Comparison of ENCODE assay signal across 8 cellular contexts in genomic region chr15:101652098-101652782, GRCh38. TPM values are rescaled to one million over a fixed set of nuclear protein-coding genes. Genes with fewer than 3 reads are reported as not detected.
DNase-seq lines count a peak whose midpoint lies in the region; ATAC-seq and TF ChIP-seq lines count a peak whose summit lies in the region.

TM2D3 (minus strand) TSS chr15:101652381; CDS start chr15:101652361, 20 bp downstream.

- intact Hi-C loops in vagina (cut with DNase I), result loop anchor here (5.0 kb wide), 1 partner anchor 355 kb away; the partner anchor contains the start of gene SNRPA1

- no peaks in the 10 kb centered on the region for H3K27me3 Mint-ChIP-seq in T-helper 1 cell treated with Interleukin-12 subunit alpha and Interleukin-12 subunit beta and Interleukin-4 antibody, amounts not matched to agents 30 μg/mL and 1 μg/mL, for 36 hours (ENCODE audit: low read depth)

- H3K4me3 ChIP-seq in right atrium auricular region (peak within 1 kb of the TSS; percentile 71 to 90), vagina (peak within 1 kb of the TSS; percentile 73 to 99)

- peak in 1 of 2 donors; percentile 93 for TF ChIP-seq POLR2A in vagina (IDR thresholded peaks at IDR 0.05)

- peaks cover 30% of the 10 kb centered on the region for H3K4me1 Mint-ChIP-seq in T-helper 1 cell treated with Interleukin-12 subunit alpha and Interleukin-12 subunit beta and Interleukin-4 antibody, amounts not matched to agents 30 μg/mL and 1 μg/mL, for 36 hours (ENCODE audit: low read depth)

- ATAC-seq in HG02870 (IDR thresholded peaks at IDR 0.05; ENCODE audit: unreplicated experiment), result peak; percentile 88

- TF ChIP-seq CTCF in GM13977 (IDR thresholded peaks at IDR 0.05; ENCODE audit: extremely low read depth, insufficient read depth, missing control alignments) (peak; percentile 61), right atrium auricular region (IDR thresholded peaks at IDR 0.05) (peak; percentile 67 to 81), vagina (IDR thresholded peaks at IDR 0.05) (peak; percentile 57 to 90 (median 70))

- H3K9me3 ChIP-seq in right atrium auricular region (no peaks in the 10 kb centered on the region), vagina (no peaks in the 10 kb centered on the region)

- H3K36me3 ChIP-seq in right atrium auricular region (peaks cover 18% of the 10 kb centered on the region), vagina (peaks cover 0 to 26% of the 10 kb centered on the region in 2 donors)

- peak within 1 kb of the TSS; percentile 93 for H3K27ac Mint-ChIP-seq in T-helper 1 cell treated with Interleukin-12 subunit alpha and Interleukin-12 subunit beta and Interleukin-4 antibody, amounts not matched to agents 30 μg/mL and 1 μg/mL, for 36 hours

- H3K4me3 Mint-ChIP-seq in T-helper 1 cell treated with Interleukin-12 subunit alpha and Interleukin-12 subunit beta and Interleukin-4 antibody, amounts not matched to agents 30 μg/mL and 1 μg/mL, for 36 hours, result peak within 1 kb of the TSS; percentile 97

- H3K36me3 Mint-ChIP-seq in T-helper 1 cell treated with Interleukin-12 subunit alpha and Interleukin-12 subunit beta and Interleukin-4 antibody, amounts not matched to agents 30 μg/mL and 1 μg/mL, for 36 hours (ENCODE audit: low read depth), result peaks cover 20% of the 10 kb centered on the region

- H3K9me3 Mint-ChIP-seq in T-helper 1 cell treated with Interleukin-12 subunit alpha and Interleukin-12 subunit beta and Interleukin-4 antibody, amounts not matched to agents 30 μg/mL and 1 μg/mL, for 36 hours, result no peaks in the 10 kb centered on the region

- in situ Hi-C loops in GM13977 (cut with MboI; ENCODE audit: low pct_unique_long_range_greater_than_20kb, low sequenced_read_pairs, unreplicated experiment), result no loop called here

- DNase-seq in GM13977 (ENCODE audit: low spot score) (peak; percentile 96), NCI-H1694 (lab: John Stamatoyannopoulos, UW) (peak; percentile 78), amygdala (lab: John Stamatoyannopoulos, UW) (peak; percentile 20 to 94 (median 82)), right atrium auricular region (ENCODE audit: low spot score) (peak; percentile 94), putamen (ENCODE audit: low spot score) (peak; percentile 90), vagina (ENCODE audit: extremely low spot score in 2 of 2) (peak; percentile 93 to 96)

- H3K27me3 ChIP-seq in right atrium auricular region, result no peaks in the 10 kb centered on the region
- H3K27me3 ChIP-seq in vagina, result no peaks in the 10 kb centered on the region

- peak within 1 kb of the TSS; percentile 97 for H3K27ac ChIP-seq in right atrium auricular region
- peak within 1 kb of the TSS; percentile 92 for H3K27ac ChIP-seq in vagina

- H3K4me1 ChIP-seq in right atrium auricular region, result peaks cover 0 to 32% of the 10 kb centered on the region in 2 donors
- H3K4me1 ChIP-seq in vagina, result peaks cover 30% of the 10 kb centered on the region

RNA-seq across cellular contexts. Expression of gene TM2D3, which starts in this region (rescaled TPM):
- 10 to 100 TPM; 36.0 to 53.4 TPM for total RNA-seq in right atrium auricular region
- 39.0 TPM for total RNA-seq in vagina

Comparison
In these comparisons a context has a peak if more than half of its experiments do, and no peak if none do; other contexts are left out.
1. Peak in every context shown above with its lines: DNase-seq, ATAC-seq, H3K4me3 ChIP-seq and H3K27ac ChIP-seq.